ENCODE assay signal across 18 cellular contexts in the genomic region with DNA sequence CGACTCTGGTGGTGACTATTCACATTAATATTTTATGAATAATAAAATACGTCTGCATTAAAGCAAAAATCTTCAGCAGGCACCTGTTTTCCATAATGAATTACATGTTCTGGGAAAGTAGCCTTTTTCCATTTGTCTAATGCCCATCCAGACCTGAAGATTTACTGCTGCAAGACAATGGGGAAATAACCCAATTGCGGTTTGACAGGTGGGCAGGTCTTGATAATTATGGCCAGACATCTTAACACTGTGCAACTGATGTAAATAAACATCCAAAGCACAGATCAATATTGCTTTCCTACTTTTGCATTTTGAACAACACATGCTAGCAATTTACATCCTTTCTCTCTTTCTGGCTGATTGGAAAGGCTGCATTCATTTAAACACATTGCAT.
"Had no signal": no experiment of that assay in that cellular context is flagged by ENCODE, and none has a peak within 500 bp of the region (broad histone marks: within the 10 kb centered on the region; RNA-seq: fewer than 3 reads in every experiment).

No MANE protein-coding gene starts in this region.

- DNase-seq: activated CD4-positive, alpha-beta T cell treated with anti-CD3 and anti-CD28 coated beads, Interleukin-2, amount 10 ng/mL, durations not matched to agents 7 days and 5 days; activated CD4-positive, CD25-positive, alpha-beta regulatory T cell; activated naive CD8-positive, alpha-beta T cell treated with anti-CD3 and anti-CD28 coated beads for 36 hours; amygdala; brain microvascular endothelial cell; cerebellar nuclear complex; effector CD8-positive, alpha-beta T cell; foreskin keratinocyte; head of caudate nucleus; lower lobe of right lung; naive B cell; stimulated activated CD4-positive, alpha-beta T cell treated with anti-CD3 and anti-CD28 coated beads, Interleukin-15, amount 100 ng/mL, for 24 hours; stimulated activated CD4-positive, alpha-beta T cell treated with anti-CD3 and anti-CD28 coated beads, Interleukin-4, amount 100 ng/mL, for 1 hour; stimulated activated naive B cell treated with anti-CD40 and anti-IgM and Interleukin-4, amounts not matched to agents 10 μg/mL and 1 μg/mL and 100 μg/mL, for 72 hours; thyroid gland had no signal

- H3K27ac Mint-ChIP-seq: activated CD4-positive, alpha-beta T cell treated with anti-CD3 and anti-CD28 coated beads, Interleukin-2, amount 10 ng/mL, durations not matched to agents 7 days and 5 days; activated naive CD8-positive, alpha-beta T cell treated with anti-CD3 and anti-CD28 coated beads for 36 hours; activated T-helper 1 cell treated with anti-CD3 and anti-CD28 coated beads, Interleukin-12 subunit alpha, Interleukin-12 subunit beta, Interleukin-2, Interleukin-4 antibody, amounts not matched to agents 30 ng/mL and 10 ng/mL and 1 ng/mL, durations not matched to agents 14 hours and 24 hours and 36 hours; naive B cell; stimulated activated naive B cell treated with anti-CD40 and anti-IgM and Interleukin-4, amounts not matched to agents 10 μg/mL and 1 μg/mL and 100 μg/mL, for 72 hours had no signal

- H3K4me3 Mint-ChIP-seq: activated CD4-positive, alpha-beta T cell treated with anti-CD3 and anti-CD28 coated beads, Interleukin-2, amount 10 ng/mL, durations not matched to agents 7 days and 5 days; activated naive CD8-positive, alpha-beta T cell treated with anti-CD3 and anti-CD28 coated beads for 36 hours; activated T-helper 1 cell treated with anti-CD3 and anti-CD28 coated beads, Interleukin-12 subunit alpha, Interleukin-12 subunit beta, Interleukin-2, Interleukin-4 antibody, amounts not matched to agents 30 ng/mL and 10 ng/mL and 1 ng/mL, durations not matched to agents 14 hours and 24 hours and 36 hours; naive B cell; stimulated activated naive B cell treated with anti-CD40 and anti-IgM and Interleukin-4, amounts not matched to agents 10 μg/mL and 1 μg/mL and 100 μg/mL, for 72 hours had no signal

- H3K27me3 Mint-ChIP-seq: stimulated activated naive B cell treated with anti-CD40 and anti-IgM and Interleukin-4, amounts not matched to agents 10 μg/mL and 1 μg/mL and 100 μg/mL, for 72 hours had no signal

- H3K9me3 ChIP-seq: lower lobe of right lung, neutrophil, thyroid gland had no signal

- ATAC-seq: foreskin keratinocyte; lower lobe of right lung; stimulated activated naive B cell treated with anti-CD40 and anti-IgM and Interleukin-4, amounts not matched to agents 10 μg/mL and 1 μg/mL and 100 μg/mL, for 72 hours had no signal

- H3K4me3 ChIP-seq: lower lobe of right lung, skin epidermis, thyroid gland had no signal

- H3K9me3 Mint-ChIP-seq: activated naive CD8-positive, alpha-beta T cell treated with anti-CD3 and anti-CD28 coated beads for 36 hours; activated T-helper 1 cell treated with anti-CD3 and anti-CD28 coated beads, Interleukin-12 subunit alpha, Interleukin-12 subunit beta, Interleukin-2, Interleukin-4 antibody, amounts not matched to agents 30 ng/mL and 10 ng/mL and 1 ng/mL, durations not matched to agents 14 hours and 24 hours and 36 hours had no signal

- H3K36me3 Mint-ChIP-seq: activated naive CD8-positive, alpha-beta T cell treated with anti-CD3 and anti-CD28 coated beads for 36 hours; naive B cell; stimulated activated naive B cell treated with anti-CD40 and anti-IgM and Interleukin-4, amounts not matched to agents 10 μg/mL and 1 μg/mL and 100 μg/mL, for 72 hours had no signal

- H3K36me3 ChIP-seq: brain microvascular endothelial cell, lower lobe of right lung, neutrophil, thyroid gland had no signal

- H3K27ac ChIP-seq: brain microvascular endothelial cell, foreskin keratinocyte, lower lobe of right lung, neutrophil, skin epidermis, thyroid gland had no signal

- H3K4me1 Mint-ChIP-seq: activated CD4-positive, alpha-beta T cell treated with anti-CD3 and anti-CD28 coated beads, Interleukin-2, amount 10 ng/mL, durations not matched to agents 7 days and 5 days; activated naive CD8-positive, alpha-beta T cell treated with anti-CD3 and anti-CD28 coated beads for 36 hours; naive B cell; stimulated activated naive B cell treated with anti-CD40 and anti-IgM and Interleukin-4, amounts not matched to agents 10 μg/mL and 1 μg/mL and 100 μg/mL, for 72 hours had no signal

- H3K4me1 ChIP-seq: foreskin keratinocyte, lower lobe of right lung, thyroid gland had no signal
